1 cellular context compared by ENCODE assay signal in the genomic region with DNA sequence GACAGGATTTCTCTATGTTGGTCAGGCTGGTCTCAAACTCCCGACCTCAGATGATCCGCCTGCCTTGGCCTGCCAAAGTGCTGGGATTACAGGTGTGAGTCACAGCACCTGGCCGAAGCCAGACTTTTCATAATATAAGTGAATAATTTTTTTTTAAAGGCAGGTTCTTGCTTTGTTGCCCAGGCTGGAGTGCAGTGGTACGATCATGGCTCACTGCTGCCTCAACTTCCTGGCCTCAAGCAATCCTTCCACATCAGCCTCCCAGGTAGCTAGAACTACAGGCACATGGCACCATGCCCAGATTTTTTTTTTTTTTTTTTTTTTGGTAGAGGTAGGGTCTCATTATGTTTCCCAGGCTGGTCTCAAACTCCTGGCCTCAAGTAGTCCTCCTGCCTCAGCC. TPM values are rescaled to one million over a fixed set of nuclear protein-coding genes. Genes with fewer than 3 reads are reported as not detected.
"Had no signal": no experiment of that assay in that cellular context is flagged by ENCODE, and none has a peak within 500 bp of the region (broad histone marks: within the 10 kb centered on the region; RNA-seq: fewer than 3 reads in every experiment).

No MANE protein-coding gene starts in this region.

RNA-seq across cellular contexts. Expression of a gene that starts 49.1 kb away (rescaled TPM):
- total RNA-seq: activated B cell treated with CpG ODN at 0.5 μM for 24 hours had no signal
